In genomic region chr4:25552580-25553271, GRCh38 we compare ENCODE assay signal across 12 cellular contexts.
A peak's percentile ranks its signal among the peaks of the same experiment; 100 is the strongest.
DNase-seq lines count a peak whose midpoint lies in the region; ATAC-seq and TF ChIP-seq lines count a peak whose summit lies in the region.
"Had no signal": no experiment of that assay in that cellular context is flagged by ENCODE, and none has a peak within 500 bp of the region (broad histone marks: within the 10 kb centered on the region; RNA-seq: fewer than 3 reads in every experiment).

No MANE protein-coding gene starts in this region.

- no peaks in the 10 kb centered on the region for H3K4me1 ChIP-seq in rectal smooth muscle tissue (ENCODE audit: control insufficient read depth, insufficient read depth, low read length)
- H3K4me1 ChIP-seq: spleen had no signal

- H3K27me3 ChIP-seq in rectal smooth muscle tissue (ENCODE audit: control insufficient read depth, insufficient read depth, low read length): no peaks in the 10 kb centered on the region

- no peak overlapping the region for H3K9ac ChIP-seq in rectal smooth muscle tissue (ENCODE audit: low read length)

- H3K4me3 Mint-ChIP-seq in Calu3 (ENCODE audit: low read depth, unreplicated experiment): peak overlapping the region; percentile 32
- H3K4me3 Mint-ChIP-seq: CD8-positive, alpha-beta T cell had no signal

- peak overlapping the region; percentile 87 for H3K27ac Mint-ChIP-seq in Calu3 (ENCODE audit: unreplicated experiment)
- H3K27ac Mint-ChIP-seq: CD8-positive, alpha-beta T cell had no signal

- TF ChIP-seq CTCF in Calu3 (IDR thresholded peaks at IDR 0.05; ENCODE audit: unreplicated experiment): no peak

- no peaks in the 10 kb centered on the region for H3K36me3 ChIP-seq in rectal smooth muscle tissue (ENCODE audit: control insufficient read depth, insufficient read depth, low read length)
- H3K36me3 ChIP-seq: spleen had no signal

- CTCF ChIA-PET in Calu3 (lab: Charles Lee): no interaction called here

- H3K4me1 Mint-ChIP-seq in Calu3 (ENCODE audit: low read depth, unreplicated experiment): peaks cover 11% of the 10 kb centered on the region

- H3K27me3 Mint-ChIP-seq in Calu3 (ENCODE audit: unreplicated experiment): no peaks in the 10 kb centered on the region

- DNase-seq in Calu3: peak; percentile 60
- peak; percentile 24 for DNase-seq in UCSD-AML1 (lab: John Stamatoyannopoulos, UW; ENCODE audit: unreplicated experiment)
- DNase-seq in hypothalamus (lab: John Stamatoyannopoulos, UW): peak in 36 of 51 donors; percentile 1 to 64 (median 27)
- DNase-seq in NCI-H2107 (lab: John Stamatoyannopoulos, UW): no peak
- no peak for DNase-seq in AG08396 (ENCODE audit: low spot score)
- DNase-seq in activated T-cell treated with anti-CD3 and anti-CD28 coated beads for 4 hours: no peak
- DNase-seq: CD8-positive, alpha-beta T cell; MV-4-11; spleen; stimulated activated CD8-positive, alpha-beta memory T cell treated with anti-CD3 and anti-CD28 coated beads, Interleukin-4, amount 100 ng/mL, for 48 hours had no signal

- no peak for ATAC-seq in HG03139 (IDR thresholded peaks at IDR 0.05; ENCODE audit: unreplicated experiment)
- ATAC-seq: CD8-positive, alpha-beta T cell had no signal

- no TSS peak for BruUV-seq in Calu3 (replicated peaks; lab: Mats Ljungman, UMichigan)

- peak overlapping the region; percentile 41 for H3K4me3 ChIP-seq in rectal smooth muscle tissue (ENCODE audit: low read length)

- no peaks in the 10 kb centered on the region for H3K9me3 Mint-ChIP-seq in Calu3 (ENCODE audit: low read depth, unreplicated experiment)
- H3K9me3 Mint-ChIP-seq: CD8-positive, alpha-beta T cell had no signal

- intact Hi-C loops in Calu3 (cut with micrococcal nuclease; ENCODE audit: unreplicated experiment): no loop called here

- H3K36me3 Mint-ChIP-seq in Calu3 (ENCODE audit: insufficient read depth, unreplicated experiment): no peaks in the 10 kb centered on the region
- H3K36me3 Mint-ChIP-seq: CD8-positive, alpha-beta T cell had no signal

- no peak overlapping the region for H3K27ac ChIP-seq in rectal smooth muscle tissue (ENCODE audit: low read depth, low read length)

Comparison
In these comparisons a context has a peak if more than half of its experiments do, and no peak if none do; other contexts are left out.
1. DNase-seq: peak in Calu3 (single experiment), UCSD-AML1 (single experiment) and hypothalamus (36 of 51); none in NCI-H2107 (single experiment), AG08396 (single experiment) and activated T-cell treated with anti-CD3 and anti-CD28 coated beads for 4 hours (single experiment).